12 cellular contexts compared by ENCODE assay signal in genomic region chr7:75916685-75917634, GRCh38. TPM values are rescaled to one million over a fixed set of nuclear protein-coding genes. Genes with fewer than 3 reads are reported as not detected.
DNase-seq lines count a peak whose midpoint lies in the region; ATAC-seq and TF ChIP-seq lines count a peak whose summit lies in the region.
"Had no signal": no experiment of that assay in that cellular context is flagged by ENCODE, and none has a peak within 500 bp of the region (broad histone marks: within the 10 kb centered on the region; RNA-seq: fewer than 3 reads in every experiment).

No MANE protein-coding gene starts in this region.

- DNase-seq in HFFc6, result no peak
- no peak for DNase-seq in natural killer cell treated with Interleukin-12 subunit alpha and Interleukin-12 subunit beta and Interleukin-15 and Interleukin-18, amount 100 ng/mL, for 72 hours (ENCODE audit: low spot score)
- DNase-seq in foreskin fibroblast, result no peak
- no peak for DNase-seq in kidney glomerular epithelial cell (lab: John Stamatoyannopoulos, UW)
- DNase-seq in NK-92 (lab: John Stamatoyannopoulos, UW; ENCODE audit: unreplicated experiment), result no peak
- DNase-seq: IMR-90, NCI-H1694 had no signal

- peak overlapping the region; percentile 99 for H3K4me3 ChIP-seq in ACC112 (ENCODE audit: low read depth, low read length)
- peak overlapping the region; percentile 91 to 93 for H3K4me3 ChIP-seq in duodenal mucosa (ENCODE audit: low read depth in 1 of 2, low read length in 2 of 2)
- H3K4me3 ChIP-seq in foreskin fibroblast (ENCODE audit: low read depth in 1 of 2, low read length in 2 of 2), result peak overlapping the region in 1 of 2 donors; percentile 95

- H3K27ac Mint-ChIP-seq in HFFc6, result no peak overlapping the region
- no peak overlapping the region for H3K27ac Mint-ChIP-seq in natural killer cell treated with Interleukin-12 subunit alpha and Interleukin-12 subunit beta and Interleukin-15 and Interleukin-18, amount 100 ng/mL, for 72 hours

- H3K27me3 Mint-ChIP-seq in HFFc6 (ENCODE audit: insufficient read depth), result peaks cover 2% of the 10 kb centered on the region; the same call in 1 of the 2 replicates
- H3K27me3 Mint-ChIP-seq in natural killer cell treated with Interleukin-12 subunit alpha and Interleukin-12 subunit beta and Interleukin-15 and Interleukin-18, amount 100 ng/mL, for 72 hours, result no peaks in the 10 kb centered on the region

- peaks cover 58% of the 10 kb centered on the region for H3K79me2 ChIP-seq in ACC112 (ENCODE audit: control insufficient read depth, insufficient read depth, low read length, unreplicated experiment)

- TF ChIP-seq CTCF in HFFc6 (IDR thresholded peaks at IDR 0.05) (no peak), foreskin fibroblast (IDR thresholded peaks at IDR 0.05; ENCODE audit: low read depth, low read length) (no peak)

- no peak for ATAC-seq in natural killer cell treated with Interleukin-12 subunit alpha and Interleukin-12 subunit beta and Interleukin-15 and Interleukin-18, amount 100 ng/mL, for 72 hours
- ATAC-seq in GM19467 (IDR thresholded peaks at IDR 0.05; ENCODE audit: unreplicated experiment), result no peak

- no peak overlapping the region for H3K27ac ChIP-seq in ACC112 (ENCODE audit: low read depth, low read length)
- no peak overlapping the region for H3K27ac ChIP-seq in duodenal mucosa (ENCODE audit: low read depth, low read length)
- H3K27ac ChIP-seq: suprapubic skin had no signal

- H3K9me3 Mint-ChIP-seq in HFFc6, result no peaks in the 10 kb centered on the region
- no peaks in the 10 kb centered on the region for H3K9me3 Mint-ChIP-seq in natural killer cell treated with Interleukin-12 subunit alpha and Interleukin-12 subunit beta and Interleukin-15 and Interleukin-18, amount 100 ng/mL, for 72 hours

- H3K4me1 ChIP-seq in ACC112 (ENCODE audit: control insufficient read depth, insufficient read depth, low read length, unreplicated experiment), result peaks cover 8% of the 10 kb centered on the region
- H3K4me1 ChIP-seq in duodenal mucosa (ENCODE audit: control insufficient read depth in 1 of 2, insufficient read depth in 2 of 2, low read length in 2 of 2), result peaks cover 31 to 38% of the 10 kb centered on the region in 2 donors

- H3K36me3 ChIP-seq in ACC112 (ENCODE audit: insufficient read depth, low read length) (no peaks in the 10 kb centered on the region), duodenal mucosa (ENCODE audit: control insufficient read depth in 1 of 2, insufficient read depth in 2 of 2, low read length in 2 of 2) (no peaks in the 10 kb centered on the region)
- H3K36me3 ChIP-seq: suprapubic skin had no signal

- no peak overlapping the region for H2AFZ ChIP-seq in ACC112 (ENCODE audit: low read length, unreplicated experiment)

- peak overlapping the region in 1 of 2 donors; percentile 96 for H3K9ac ChIP-seq in duodenal mucosa (ENCODE audit: low read depth in 1 of 2, low read length in 2 of 2)

- peak overlapping the region; percentile 91; the same call in 1 of the 2 replicates for H3K4me3 Mint-ChIP-seq in HFFc6
- peak overlapping the region; percentile 91 for H3K4me3 Mint-ChIP-seq in natural killer cell treated with Interleukin-12 subunit alpha and Interleukin-12 subunit beta and Interleukin-15 and Interleukin-18, amount 100 ng/mL, for 72 hours

- peaks cover 27% of the 10 kb centered on the region for H3K4me1 Mint-ChIP-seq in HFFc6 (ENCODE audit: low read depth)
- peaks cover 37 to 38% of the 10 kb centered on the region in 2 donors for H3K4me1 Mint-ChIP-seq in natural killer cell treated with Interleukin-12 subunit alpha and Interleukin-12 subunit beta and Interleukin-15 and Interleukin-18, amount 100 ng/mL, for 72 hours (ENCODE audit: low read depth in 2 of 2)

- peaks cover 5% of the 10 kb centered on the region; the same call in 1 of the 2 replicates for H3K36me3 Mint-ChIP-seq in HFFc6 (ENCODE audit: low read depth)
- H3K36me3 Mint-ChIP-seq in natural killer cell treated with Interleukin-12 subunit alpha and Interleukin-12 subunit beta and Interleukin-15 and Interleukin-18, amount 100 ng/mL, for 72 hours, result no peaks in the 10 kb centered on the region

- H3K27me3 ChIP-seq in ACC112 (ENCODE audit: insufficient read depth, low read length), result no peaks in the 10 kb centered on the region
- H3K27me3 ChIP-seq in duodenal mucosa (ENCODE audit: control insufficient read depth in 1 of 2, insufficient read depth in 2 of 2, low read length in 2 of 2), result no peaks in the 10 kb centered on the region
- H3K27me3 ChIP-seq: suprapubic skin had no signal

- no peaks in the 10 kb centered on the region for H3K9me3 ChIP-seq in duodenal mucosa (ENCODE audit: control insufficient read depth in 1 of 2, low read length in 2 of 2)
- H3K9me3 ChIP-seq: HAP-1, suprapubic skin had no signal

RNA-seq across cellular contexts. Expression of gene POR, which starts 2.0 kb away (rescaled TPM):
- total RNA-seq in HFFc6 (2021; fragmentation: NEBNext Ultra II Directional; extraction: Animal tissue kit (Norgen Biotek cat#: 25700)), result 10 to 100 TPM; 48.2 to 69.3 (median 49.4) TPM
- total RNA-seq in natural killer cell treated with Interleukin-12 subunit alpha and Interleukin-12 subunit beta and Interleukin-15 and Interleukin-18, amount 100 ng/mL, for 72 hours, result 100 to 1,000 TPM; 112 to 164 TPM

RNA-seq across cellular contexts. Expression of gene RHBDD2, which starts 38.1 kb away (rescaled TPM):
- 10 to 100 TPM; 44.1 to 57.3 (median 47.3) TPM for total RNA-seq in HFFc6 (2021; fragmentation: NEBNext Ultra II Directional; extraction: Animal tissue kit (Norgen Biotek cat#: 25700))
- 10 to 100 TPM; 33.8 to 46.0 TPM for total RNA-seq in natural killer cell treated with Interleukin-12 subunit alpha and Interleukin-12 subunit beta and Interleukin-15 and Interleukin-18, amount 100 ng/mL, for 72 hours
